In the genomic region with DNA sequence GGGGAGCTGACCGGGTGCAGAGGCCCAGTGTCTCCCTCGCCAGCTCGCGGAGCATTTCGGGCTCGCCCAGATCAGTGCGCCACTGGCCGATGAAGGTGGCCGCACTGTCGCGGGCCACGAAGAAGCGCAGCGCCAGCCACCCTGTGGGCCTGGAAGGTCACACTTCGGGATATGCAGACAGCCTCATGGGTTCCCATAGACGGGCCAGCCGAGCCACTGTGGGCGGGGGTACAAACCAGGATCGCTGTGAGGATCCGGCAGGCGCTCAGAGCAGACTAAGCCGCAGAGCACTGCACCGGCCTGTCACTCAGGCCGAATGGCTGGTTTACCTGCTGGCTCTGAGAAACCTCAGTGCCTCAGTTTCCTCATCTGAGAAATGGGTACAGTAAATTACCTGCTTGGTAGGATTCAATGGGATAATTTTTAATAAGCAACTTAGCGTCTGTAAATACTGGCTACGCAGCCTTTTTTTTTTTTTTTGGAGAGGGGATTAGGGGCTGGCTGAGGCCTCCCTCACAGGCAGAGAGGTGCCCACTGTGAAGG, we compare ENCODE assay signal across 7 cellular contexts.
"Had no signal": no experiment of that assay in that cellular context is flagged by ENCODE, and none has a peak within 500 bp of the region (broad histone marks: within the 10 kb centered on the region; RNA-seq: fewer than 3 reads in every experiment).

No MANE protein-coding gene starts in this region.

- ATAC-seq: HCT116 had no signal

- H3K9ac ChIP-seq: GM23248 had no signal

- H3K36me3 ChIP-seq: HAP-1 had no signal

- H3K27ac ChIP-seq: GM23248, HL-60 had no signal

- H2AFZ ChIP-seq: GM23248 had no signal

- H3K4me3 ChIP-seq: GM23248, HAP-1 had no signal

- DNase-seq: GM23248, GOT3, IMR-90, KBM-7 had no signal

- H3K4me1 ChIP-seq: HAP-1 had no signal
